In the genomic region with DNA sequence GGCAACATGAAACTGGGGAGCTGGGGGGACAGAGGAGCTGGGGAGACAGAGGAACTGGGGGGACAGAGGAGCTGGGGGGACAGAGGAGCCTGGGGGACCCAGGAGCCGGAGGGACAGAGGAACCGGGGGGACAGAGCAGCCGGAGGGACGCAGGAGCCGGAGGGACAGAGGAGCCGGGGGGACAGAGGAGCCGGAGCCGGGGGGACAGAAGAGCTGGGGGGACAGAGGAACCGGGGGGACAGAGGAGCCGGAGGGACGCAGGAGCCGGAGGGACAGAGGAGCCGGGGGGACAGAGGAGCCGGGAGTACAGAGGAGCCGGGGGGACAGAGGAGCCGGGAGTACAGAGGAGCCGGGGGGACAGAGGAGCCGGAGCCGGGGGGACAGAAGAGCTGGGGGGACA, we compare ENCODE assay signal across 2 cellular contexts. TPM values are rescaled to one million over a fixed set of nuclear protein-coding genes. Genes with fewer than 3 reads are reported as not detected.
"Had no signal": no experiment of that assay in that cellular context is flagged by ENCODE, and none has a peak within 500 bp of the region (broad histone marks: within the 10 kb centered on the region; RNA-seq: fewer than 3 reads in every experiment).

No MANE protein-coding gene starts in this region.

RNA-seq across cellular contexts. Expression of gene CBFA2T3, which starts 25.1 kb away (rescaled TPM):
- total RNA-seq: activated naive CD4-positive, alpha-beta T cell treated with anti-CD3 and anti-CD28 coated beads for 36 hours; activated T-helper 1 cell treated with anti-CD3 and anti-CD28 coated beads, Interleukin-12 subunit alpha, Interleukin-12 subunit beta, Interleukin-2, Interleukin-4 antibody, amounts not matched to agents 30 ng/mL and 10 ng/mL and 1 ng/mL, durations not matched to agents 14 hours and 24 hours and 36 hours had no signal
